ENCODE assay signal across 1 cellular context in genomic region chr9:104879555-104880318, GRCh38.
TF ChIP-seq lines count a peak whose summit lies in the region.

No MANE protein-coding gene starts in this region.

TF ChIP-seq in HepG2, 621 proteins besides CTCF, POLR2A, EP300 and RAD21:
- TF ChIP-seq ZNF260 (CRISPR knock-in tag; IDR thresholded peaks at IDR 0.05; ENCODE audit: borderline replicate concordance, low read depth) (no peak), NRL (CRISPR knock-in tag; IDR thresholded peaks at IDR 0.05; ENCODE audit: borderline replicate concordance) (no peak), ZNF414 (CRISPR knock-in tag; IDR thresholded peaks at IDR 0.05) (no peak), SMARCC2 (IDR thresholded peaks at IDR 0.05) (no peak), GLMP (CRISPR knock-in tag; IDR thresholded peaks at IDR 0.05; ENCODE audit: borderline replicate concordance) (no peak), MAFF (IDR thresholded peaks at IDR 0.05; ENCODE audit: low read depth, low read length) (no peak), HOXD1 (CRISPR knock-in tag; IDR thresholded peaks at IDR 0.05) (no peak), ZNF552 (CRISPR knock-in tag; IDR thresholded peaks at IDR 0.05; ENCODE audit: borderline replicate concordance) (no peak), POLR2AphosphoS2 (IDR thresholded peaks at IDR 0.05; ENCODE audit: low read depth, low read length) (no peak), KLF12 (CRISPR knock-in tag; IDR thresholded peaks at IDR 0.05; ENCODE audit: borderline replicate concordance) (no peak), FLYWCH1 (CRISPR knock-in tag; IDR thresholded peaks at IDR 0.05) (no peak), LRRFIP1 (CRISPR knock-in tag; conservative IDR thresholded peaks at IDR 0.05) (no peak), RNF2 (conservative IDR thresholded peaks at IDR 0.05; ENCODE audit: low read depth) (no peak), ZBTB8A (CRISPR knock-in tag; IDR thresholded peaks at IDR 0.05; ENCODE audit: borderline replicate concordance, low read depth) (no peak), MAF1 (CRISPR knock-in tag; IDR thresholded peaks at IDR 0.05; ENCODE audit: borderline replicate concordance) (no peak)
